8 cellular contexts compared by ENCODE assay signal in the genomic region with DNA sequence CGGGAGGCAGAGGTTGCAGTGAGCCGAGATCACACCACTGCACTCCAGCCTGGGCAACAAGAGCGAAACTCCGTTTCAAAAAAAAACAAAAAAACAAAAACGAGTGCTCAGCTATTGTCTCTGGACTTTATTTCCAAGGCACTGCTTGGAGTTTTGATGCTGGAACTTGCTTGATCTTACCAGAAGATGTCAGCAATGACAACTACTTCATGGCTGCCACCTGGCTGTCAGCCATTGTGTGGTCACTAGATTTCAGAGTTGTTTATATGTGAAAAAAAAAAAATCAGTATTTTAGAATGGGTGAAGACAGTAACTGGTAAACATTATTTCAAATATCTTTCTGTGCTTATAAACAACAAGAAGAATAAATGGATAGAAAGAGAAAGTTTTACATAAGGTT. TPM values are rescaled to one million over a fixed set of nuclear protein-coding genes. Genes with fewer than 3 reads are reported as not detected.
A peak's percentile ranks its signal among the peaks of the same experiment; 100 is the strongest.
DNase-seq lines count a peak whose midpoint lies in the region; ATAC-seq, FAIRE-seq and TF ChIP-seq lines count a peak whose summit lies in the region.

No MANE protein-coding gene starts in this region.

- H3K4me3 ChIP-seq in heart right ventricle (no peak overlapping the region), ascending aorta (no peak overlapping the region)

- H3K36me3 ChIP-seq in heart right ventricle (no peaks in the 10 kb centered on the region), ascending aorta (no peaks in the 10 kb centered on the region)

- TF ChIP-seq CTCF in heart right ventricle (IDR thresholded peaks at IDR 0.05) (peak in 6 of 9 donors; percentile 10 to 37 (median 26)), ascending aorta (IDR thresholded peaks at IDR 0.05) (no peak)

- H3K27ac Mint-ChIP-seq in activated CD4-positive, alpha-beta memory T cell treated with anti-CD3 and anti-CD28 coated beads, Interleukin-2, amount 10 ng/mL, durations not matched to agents 7 days and 5 days: no peak overlapping the region

- 49 to 51% methylated on average over 5 of the region's 5 CpGs for WGBS in heart right ventricle, 2 donors

- POLR2A ChIA-PET in activated CD4-positive, alpha-beta memory T cell treated with anti-CD3 and anti-CD28 coated beads, Interleukin-2, amount 10 ng/mL, durations not matched to agents 7 days and 5 days (lab: Charles Lee): interaction anchor here (1.3 kb wide), 1 partner anchor 53 kb away, joined by 4 read pairs; no protein-coding TSS in a partner anchor

- H3K27me3 Mint-ChIP-seq in activated CD4-positive, alpha-beta memory T cell treated with anti-CD3 and anti-CD28 coated beads, Interleukin-2, amount 10 ng/mL, durations not matched to agents 7 days and 5 days: peaks cover 27% of the 10 kb centered on the region

- CTCF ChIA-PET in activated CD4-positive, alpha-beta memory T cell treated with anti-CD3 and anti-CD28 coated beads, Interleukin-2, amount 10 ng/mL, durations not matched to agents 7 days and 5 days (lab: Charles Lee): interaction anchor here (0.6 to 6.7 kb wide), 12 partner anchors 9 to 269 kb away, joined by 3 to 83 read pairs (median 4); no protein-coding TSS in a partner anchor

- H3K9me3 ChIP-seq in heart right ventricle (no peaks in the 10 kb centered on the region), ascending aorta (no peaks in the 10 kb centered on the region)

- H3K4me3 Mint-ChIP-seq in activated CD4-positive, alpha-beta memory T cell treated with anti-CD3 and anti-CD28 coated beads, Interleukin-2, amount 10 ng/mL, durations not matched to agents 7 days and 5 days: no peak overlapping the region

- H3K9me3 Mint-ChIP-seq in activated CD4-positive, alpha-beta memory T cell treated with anti-CD3 and anti-CD28 coated beads, Interleukin-2, amount 10 ng/mL, durations not matched to agents 7 days and 5 days: no peaks in the 10 kb centered on the region

- H3K4me1 ChIP-seq in heart right ventricle: no peaks in the 10 kb centered on the region
- H3K4me1 ChIP-seq in ascending aorta: no peaks in the 10 kb centered on the region

- no peak for DNase-seq in heart right ventricle
- DNase-seq in Right ventricle myocardium inferior (ENCODE audit: missing footprints): no peak
- peak; percentile 10 for DNase-seq in NCI-H1436 (lab: John Stamatoyannopoulos, UW)
- DNase-seq in activated CD4-positive, alpha-beta memory T cell treated with anti-CD3 and anti-CD28 coated beads, Interleukin-2, amount 10 ng/mL, durations not matched to agents 7 days and 5 days: peak; percentile 46
- DNase-seq in ascending aorta (ENCODE audit: low spot score in 2 of 2): no peak

- peak; percentile 36 for FAIRE-seq in islet of Langerhans (lab: Jason Lieb, UNC)

- H3K27ac ChIP-seq in heart right ventricle (no peak overlapping the region), ascending aorta (no peak overlapping the region)

- intact Hi-C loops in heart right ventricle (cut with DNase I): no loop called here
- intact Hi-C loops in Right ventricle myocardium inferior (cut with DNase I): no loop called here
- intact Hi-C loops in ascending aorta (cut with DNase I): no loop called here

- no peak for ATAC-seq in heart right ventricle
- ATAC-seq in Right ventricle myocardium inferior: no peak
- no peak for ATAC-seq in GM18873 (IDR thresholded peaks at IDR 0.05; ENCODE audit: low FRiP score, unreplicated experiment)
- ATAC-seq in GM19452 (IDR thresholded peaks at IDR 0.05; ENCODE audit: unreplicated experiment): no peak

- H3K36me3 Mint-ChIP-seq in activated CD4-positive, alpha-beta memory T cell treated with anti-CD3 and anti-CD28 coated beads, Interleukin-2, amount 10 ng/mL, durations not matched to agents 7 days and 5 days (ENCODE audit: low read depth): no peaks in the 10 kb centered on the region

- H3K27me3 ChIP-seq in heart right ventricle (peaks cover 0 to 25% (median 10%) of the 10 kb centered on the region in 7 donors), ascending aorta (no peaks in the 10 kb centered on the region)

- peaks cover 3% of the 10 kb centered on the region for H3K4me1 Mint-ChIP-seq in activated CD4-positive, alpha-beta memory T cell treated with anti-CD3 and anti-CD28 coated beads, Interleukin-2, amount 10 ng/mL, durations not matched to agents 7 days and 5 days

RNA-seq across cellular contexts. Expression of gene OR4D1, which starts 26.3 kb away (rescaled TPM):
- total RNA-seq in heart right ventricle (under 1 TPM in 1 of 10 donors, not detected in 9; 0.07 TPM), Right ventricle myocardium inferior (not detected), ascending aorta (not detected)
- not detected for polyA plus RNA-seq in heart right ventricle
- under 1 TPM; 0.83 to 0.88 TPM for total RNA-seq in activated CD4-positive, alpha-beta memory T cell treated with anti-CD3 and anti-CD28 coated beads, Interleukin-2, amount 10 ng/mL, durations not matched to agents 7 days and 5 days

RNA-seq across cellular contexts. Expression of gene DYNLL2, which starts 38.7 kb away (rescaled TPM):
- total RNA-seq in heart right ventricle (100 to 1,000 TPM in 2 of 10 donors, 10 to 100 TPM in 8; 73.4 to 105 (median 83.5) TPM), Right ventricle myocardium inferior (81.4 TPM), ascending aorta (15.3 TPM)
- polyA plus RNA-seq in heart right ventricle: 10 to 100 TPM; 45.3 to 46.1 TPM
- total RNA-seq in activated CD4-positive, alpha-beta memory T cell treated with anti-CD3 and anti-CD28 coated beads, Interleukin-2, amount 10 ng/mL, durations not matched to agents 7 days and 5 days: 10 to 100 TPM; 29.4 to 29.7 TPM

RNA-seq across cellular contexts. Expression of gene OR4D2, which starts 44.9 kb away (rescaled TPM):
- not detected for total RNA-seq in heart right ventricle
- not detected for polyA plus RNA-seq in heart right ventricle
- not detected for total RNA-seq in Right ventricle myocardium inferior
- not detected for total RNA-seq in activated CD4-positive, alpha-beta memory T cell treated with anti-CD3 and anti-CD28 coated beads, Interleukin-2, amount 10 ng/mL, durations not matched to agents 7 days and 5 days
- total RNA-seq in ascending aorta: not detected

Comparison
In these comparisons a context has a peak if more than half of its experiments do, and no peak if none do; other contexts are left out.
1. DNase-seq: peak in NCI-H1436 (single experiment) and activated CD4-positive, alpha-beta memory T cell treated with anti-CD3 and anti-CD28 coated beads, Interleukin-2, amount 10 ng/mL, durations not matched to agents 7 days and 5 days (single experiment); none in heart right ventricle (0 of 2), Right ventricle myocardium inferior (single experiment) and ascending aorta (0 of 2).
2. CTCF ChIP-seq: peak in heart right ventricle (6 of 9); none in ascending aorta (0 of 3).